In the genomic region with DNA sequence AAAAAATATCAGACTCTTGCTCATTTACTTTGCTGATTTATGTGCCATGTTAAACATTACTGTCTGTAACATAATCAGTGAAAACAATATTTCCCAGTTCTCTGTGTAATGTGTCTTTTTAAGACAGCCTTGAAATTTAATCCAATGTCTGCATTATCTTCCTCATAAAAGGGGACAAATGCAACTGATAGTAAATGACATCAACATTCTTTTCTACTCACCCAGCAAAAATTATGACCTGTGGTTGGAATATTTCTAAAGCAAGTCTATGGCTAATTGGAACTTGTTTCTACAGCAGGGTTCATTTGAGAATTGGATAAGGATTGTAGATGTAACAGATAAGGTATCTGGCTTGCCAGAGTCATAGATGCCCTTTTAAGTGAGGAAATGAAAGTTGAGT, we compare ENCODE assay signal across 1 cellular context.
TF ChIP-seq lines count a peak whose summit lies in the region.

No MANE protein-coding gene starts in this region.

TF ChIP-seq in K562, 482 proteins besides CTCF, POLR2A, EP300 and RAD21:
- TF ChIP-seq ZNF282 (CRISPR knock-in tag; IDR thresholded peaks at IDR 0.05) (no peak), PURB (CRISPR knock-in tag; IDR thresholded peaks at IDR 0.05; ENCODE audit: low read depth) (no peak), NEUROD1 (IDR thresholded peaks at IDR 0.05; ENCODE audit: borderline replicate concordance, low read depth, low read length, partially characterized antibody) (no peak), SMARCE1 (IDR thresholded peaks at IDR 0.05) (no peak), FOXA1 (IDR thresholded peaks at IDR 0.05; ENCODE audit: borderline replicate concordance) (no peak), MECOM (CRISPR knock-in tag; IDR thresholded peaks at IDR 0.05) (no peak), ZNF311 (CRISPR knock-in tag; IDR thresholded peaks at IDR 0.05) (no peak), ZNF696 (CRISPR knock-in tag; conservative IDR thresholded peaks at IDR 0.05) (no peak), HIVEP1 (CRISPR knock-in tag; IDR thresholded peaks at IDR 0.05) (no peak), ZKSCAN1 (IDR thresholded peaks at IDR 0.05; ENCODE audit: low read depth, low read length) (no peak)
- TF ChIP-seq, protein P1, sequence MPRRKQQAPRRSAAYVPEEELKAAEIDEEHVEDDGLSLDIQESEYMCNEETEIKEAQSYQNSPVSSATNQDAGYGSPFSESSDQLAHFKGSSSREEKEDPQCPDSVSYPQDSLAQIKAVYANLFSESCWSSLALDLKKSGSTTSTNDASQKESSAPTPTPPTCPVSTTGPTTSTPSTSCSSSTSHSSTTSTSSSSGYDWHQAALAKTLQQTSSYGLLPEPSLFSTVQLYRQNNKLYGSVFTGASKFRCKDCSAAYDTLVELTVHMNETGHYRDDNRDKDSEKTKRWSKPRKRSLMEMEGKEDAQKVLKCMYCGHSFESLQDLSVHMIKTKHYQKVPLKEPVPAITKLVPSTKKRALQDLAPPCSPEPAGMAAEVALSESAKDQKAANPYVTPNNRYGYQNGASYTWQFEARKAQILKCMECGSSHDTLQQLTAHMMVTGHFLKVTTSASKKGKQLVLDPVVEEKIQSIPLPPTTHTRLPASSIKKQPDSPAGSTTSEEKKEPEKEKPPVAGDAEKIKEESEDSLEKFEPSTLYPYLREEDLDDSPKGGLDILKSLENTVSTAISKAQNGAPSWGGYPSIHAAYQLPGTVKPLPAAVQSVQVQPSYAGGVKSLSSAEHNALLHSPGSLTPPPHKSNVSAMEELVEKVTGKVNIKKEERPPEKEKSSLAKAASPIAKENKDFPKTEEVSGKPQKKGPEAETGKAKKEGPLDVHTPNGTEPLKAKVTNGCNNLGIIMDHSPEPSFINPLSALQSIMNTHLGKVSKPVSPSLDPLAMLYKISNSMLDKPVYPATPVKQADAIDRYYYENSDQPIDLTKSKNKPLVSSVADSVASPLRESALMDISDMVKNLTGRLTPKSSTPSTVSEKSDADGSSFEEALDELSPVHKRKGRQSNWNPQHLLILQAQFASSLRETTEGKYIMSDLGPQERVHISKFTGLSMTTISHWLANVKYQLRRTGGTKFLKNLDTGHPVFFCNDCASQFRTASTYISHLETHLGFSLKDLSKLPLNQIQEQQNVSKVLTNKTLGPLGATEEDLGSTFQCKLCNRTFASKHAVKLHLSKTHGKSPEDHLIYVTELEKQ (CRISPR knock-in tag; IDR thresholded peaks at IDR 0.05), result no peak
